34 cellular contexts compared by ENCODE assay signal in genomic region chr7:114225784-114226183, GRCh38.
"Had no signal": no experiment of that assay in that cellular context is flagged by ENCODE, and none has a peak within 500 bp of the region (broad histone marks: within the 10 kb centered on the region; RNA-seq: fewer than 3 reads in every experiment).

No MANE protein-coding gene starts in this region.

- H3K36me3 ChIP-seq: MG63 had no signal

- H3K27ac ChIP-seq: KMS-11 had no signal

- H3K4me3 ChIP-seq: MG63 had no signal

- H3K9me3 ChIP-seq: MG63 had no signal

- DNase-seq: Karpas-422, Kasumi-1, MG63, MM.1S, MV-4-11, NCI-H1048, NCI-H1092, NCI-H1092 treated with DMSO at 0.1 percent for 48 hours, NCI-H1105, NCI-H1105 treated with DMSO at 0.1 percent for 48 hours, NCI-H1417 treated with DMSO at 0.1 percent for 48 hours, NCI-H1436, NCI-H1436 treated with DMSO at 0.1 percent for 48 hours, NCI-H146, NCI-H1694, NCI-H1694 treated with DMSO at 0.1 percent for 48 hours, NCI-H187, NCI-H187 treated with DMSO at 0.1 percent for 48 hours, NCI-H1930, NCI-H2029, NCI-H2029 treated with DMSO at 0.1 percent for 48 hours, NCI-H2081 treated with DMSO at 0.1 percent for 48 hours, NCI-H2107, NCI-H2171, NCI-H2171 treated with DMSO at 0.1 percent for 48 hours, NCI-H2227 treated with DMSO at 0.1 percent for 48 hours, NCI-H226, NCI-H345, NCI-H446, NCI-H446 treated with DMSO at 0.1 percent for 48 hours, NCI-H510A, NCI-H510A treated with DMSO at 0.1 percent for 48 hours, NCI-H524 had no signal
